Comparison of ENCODE assay signal across 17 cellular contexts in genomic region chr2:120740375-120740764, GRCh38. TPM values are rescaled to one million over a fixed set of nuclear protein-coding genes. Genes with fewer than 3 reads are reported as not detected.
A peak's percentile ranks its signal among the peaks of the same experiment; 100 is the strongest.
DNase-seq lines count a peak whose midpoint lies in the region; ATAC-seq, FAIRE-seq and TF ChIP-seq lines count a peak whose summit lies in the region.
"Had no signal": no experiment of that assay in that cellular context is flagged by ENCODE, and none has a peak within 500 bp of the region (broad histone marks: within the 10 kb centered on the region; RNA-seq: fewer than 3 reads in every experiment).

No MANE protein-coding gene starts in this region.

- H3K27ac ChIP-seq in A549 (peak overlapping the region; percentile 93 to 98), colonic mucosa (no peak overlapping the region), suprapubic skin (no peak overlapping the region)
- H3K27ac ChIP-seq: C4-2B had no signal

- H3K27me3 Mint-ChIP-seq in HFFc6 (ENCODE audit: insufficient read depth) (no peaks in the 10 kb centered on the region; the same call in 1 of the 2 replicates), mesothelial cell of epicardium (ENCODE audit: low read depth) (no peaks in the 10 kb centered on the region)

- H3K4me1 ChIP-seq in A549 (peaks cover 47% of the 10 kb centered on the region), colonic mucosa (no peaks in the 10 kb centered on the region), suprapubic skin (peaks cover 48% of the 10 kb centered on the region)

- TF ChIP-seq CTCF in A549 (IDR thresholded peaks at IDR 0.05) (no peak), HFFc6 (IDR thresholded peaks at IDR 0.05) (no peak), colonic mucosa (IDR thresholded peaks at IDR 0.05) (no peak), mesothelial cell of epicardium (IDR thresholded peaks at IDR 0.05; ENCODE audit: unreplicated experiment) (no peak), suprapubic skin (IDR thresholded peaks at IDR 0.05) (no peak), GM10248 (IDR thresholded peaks at IDR 0.05; ENCODE audit: control extremely low read depth, extremely low read depth, low read depth, missing control alignments) (no peak)

- intact Hi-C loops in colonic mucosa (cut with DNase I), result no loop called here

- H3K4me3 ChIP-seq in A549 (peak overlapping the region; percentile 49; the same call in 1 of the 3 replicates), colonic mucosa (no peak overlapping the region), suprapubic skin (no peak overlapping the region)

- H3K9me3 ChIP-seq in A549 (no peaks in the 10 kb centered on the region), colonic mucosa (no peaks in the 10 kb centered on the region), suprapubic skin (no peaks in the 10 kb centered on the region)
- H3K9me3 ChIP-seq: heart right ventricle had no signal

- no peak for DNase-seq in A549 (ENCODE audit: low read depth in 1 of 2, low spot score in 1 of 2)
- DNase-seq in HFFc6, result no peak
- DNase-seq in colonic mucosa, result peak; percentile 7
- DNase-seq in mesothelial cell of epicardium (ENCODE audit: low spot score in 2 of 2, unreplicated experiment in 2 of 2), result no peak
- no peak for DNase-seq in LoVo (ENCODE audit: low spot score)
- DNase-seq in suprapubic skin (ENCODE audit: low spot score in 2 of 2), result no peak
- no peak for DNase-seq in GM10248 (ENCODE audit: extremely low spot score)
- no peak for DNase-seq in islet precursor cell
- DNase-seq: activated CD4-positive, alpha-beta T cell treated with anti-CD3 and anti-CD28 coated beads for 48 hours; activated naive CD4-positive, alpha-beta T cell; heart right ventricle; kidney glomerular epithelial cell; NCI-H1092 had no signal

- H3K4me2 ChIP-seq in A549, result peak overlapping the region; percentile 99

- H3K36me3 ChIP-seq in colonic mucosa (no peaks in the 10 kb centered on the region), suprapubic skin (no peaks in the 10 kb centered on the region)
- H3K36me3 ChIP-seq: heart right ventricle had no signal

- peaks cover 43% of the 10 kb centered on the region for H3K27me3 ChIP-seq in colonic mucosa
- H3K27me3 ChIP-seq in suprapubic skin, result peaks cover 42% of the 10 kb centered on the region

- TF ChIP-seq POLR2A in A549 (IDR thresholded peaks at IDR 0.05; ENCODE audit: low read length), result no peak
- TF ChIP-seq POLR2A in suprapubic skin (IDR thresholded peaks at IDR 0.05), result no peak

- H3K27ac Mint-ChIP-seq in HFFc6 (peak overlapping the region; percentile 29), mesothelial cell of epicardium (peak overlapping the region; percentile 95)
- H3K27ac Mint-ChIP-seq: memory B cell; natural killer cell treated with Interleukin-12 subunit alpha and Interleukin-12 subunit beta and Interleukin-15 and Interleukin-18, amount 100 ng/mL, for 72 hours had no signal

- POLR2A ChIA-PET in A549 (lab: Yijun Ruan, JAX) (interaction anchor here (0.7 to 1.1 kb wide), 2 partner anchors 221 to 335 kb away, joined by 3 read pairs; no protein-coding TSS in a partner anchor), GM10248 (lab: Yijun Ruan, JAX) (no interaction called here)

- no peak for FAIRE-seq in A549 (lab: Jason Lieb, UNC)
- FAIRE-seq: G401.6 had no signal

- H3K4me3 Mint-ChIP-seq in HFFc6, result peak overlapping the region; percentile 86
- H3K4me3 Mint-ChIP-seq in mesothelial cell of epicardium, result peak overlapping the region; percentile 72
- H3K4me3 Mint-ChIP-seq: memory B cell; natural killer cell treated with Interleukin-12 subunit alpha and Interleukin-12 subunit beta and Interleukin-15 and Interleukin-18, amount 100 ng/mL, for 72 hours had no signal

- H3K9ac ChIP-seq in colonic mucosa (ENCODE audit: low read depth in 2 of 2, low read length in 2 of 2), result no peak overlapping the region

- no peak for TF ChIP-seq EP300 in A549 (IDR thresholded peaks at IDR 0.05)
- no peak for TF ChIP-seq EP300 in suprapubic skin (IDR thresholded peaks at IDR 0.05)

- H3K4me1 Mint-ChIP-seq in HFFc6 (ENCODE audit: low read depth) (peaks cover 71% of the 10 kb centered on the region), mesothelial cell of epicardium (peaks cover 53% of the 10 kb centered on the region)

- CTCF ChIA-PET in A549 (lab: Yijun Ruan, JAX), result interaction anchor here (0.7 kb wide), 2 partner anchors 45 to 1670 kb away, joined by 3 to 5 read pairs; no protein-coding TSS in a partner anchor
- CTCF ChIA-PET in GM10248 (lab: Yijun Ruan, JAX), result no interaction called here

- ATAC-seq in A549, result no peak
- ATAC-seq: natural killer cell treated with Interleukin-12 subunit alpha and Interleukin-12 subunit beta and Interleukin-15 and Interleukin-18, amount 100 ng/mL, for 72 hours had no signal

- no peak for TF ChIP-seq RAD21 in A549 (conservative IDR thresholded peaks at IDR 0.05 in 1 of 2, IDR thresholded peaks at IDR 0.05 in 1 of 2)

- 57% methylated on average over 8 of the region's 8 CpGs for WGBS in A549 (ENCODE audit: missing lambda C conversion rate)
- 75% methylated on average over 8 of the region's 8 CpGs for WGBS in suprapubic skin

- no peaks in the 10 kb centered on the region for H3K9me3 Mint-ChIP-seq in HFFc6
- no peaks in the 10 kb centered on the region for H3K9me3 Mint-ChIP-seq in mesothelial cell of epicardium
- H3K9me3 Mint-ChIP-seq: memory B cell; natural killer cell treated with Interleukin-12 subunit alpha and Interleukin-12 subunit beta and Interleukin-15 and Interleukin-18, amount 100 ng/mL, for 72 hours had no signal

- H3K36me3 Mint-ChIP-seq in HFFc6 (ENCODE audit: low read depth), result peaks cover 11% of the 10 kb centered on the region; the same call in 1 of the 2 replicates
- H3K36me3 Mint-ChIP-seq in mesothelial cell of epicardium, result no peaks in the 10 kb centered on the region
- H3K36me3 Mint-ChIP-seq: memory B cell; natural killer cell treated with Interleukin-12 subunit alpha and Interleukin-12 subunit beta and Interleukin-15 and Interleukin-18, amount 100 ng/mL, for 72 hours had no signal

TF ChIP-seq in A549, 52 proteins besides CTCF, POLR2A, EP300 and RAD21:
- TF ChIP-seq CBX2 (IDR thresholded peaks at IDR 0.05; ENCODE audit: borderline replicate concordance, low read depth) (no peak), CEBPB (IDR thresholded peaks at IDR 0.05) (no peak), HOXB5 (CRISPR knock-in tag; IDR thresholded peaks at IDR 0.05) (no peak), FOXS1 (CRISPR knock-in tag; IDR thresholded peaks at IDR 0.05) (no peak), E2F6 (IDR thresholded peaks at IDR 0.05; ENCODE audit: borderline replicate concordance, low read depth) (no peak), ZFP36 (IDR thresholded peaks at IDR 0.05; ENCODE audit: borderline replicate concordance, partially characterized antibody) (no peak)

RNA-seq across cellular contexts. Expression of gene GLI2, which starts 4.7 kb away (rescaled TPM):
- polyA plus RNA-seq in A549 (2011; rRNA removed), result 5.6 and 7.5 TPM in 2 replicates
- polyA plus RNA-seq in A549 (2012; cell fraction: cytosol; rRNA removed), result 15.5 and 20.2 TPM in 2 replicates
- 41.4 and 61.7 TPM in 2 replicates for polyA plus RNA-seq in A549 (2012; cell fraction: nucleus; rRNA removed)
- 10.3 to 12.5 TPM (median 10.4 TPM) in 3 replicates for polyA plus RNA-seq in A549 (2017; fragmentation: RNase III; extraction: RNeasy Plus Mini Kit Qiagen cat#74134 plus additional on column Dnase treatment)
- 5.7 and 9.4 TPM in 2 replicates for polyA minus RNA-seq in A549 (2011; rRNA and poly(A)+ RNA removed)
- 10 to 100 TPM; 40.2 to 46.1 (median 41.9) TPM for total RNA-seq in HFFc6 (2021; fragmentation: NEBNext Ultra II Directional; extraction: Animal tissue kit (Norgen Biotek cat#: 25700))
- 1 to 10 TPM; 1.3 to 2.0 TPM for total RNA-seq in colonic mucosa
- 65.3 to 67.0 TPM (median 65.6 TPM) in 3 replicates for total RNA-seq in mesothelial cell of epicardium
- 1 to 10 TPM; 1.9 to 7.9 (median 5.5) TPM for total RNA-seq in suprapubic skin

Comparison
In these comparisons a context has a peak if more than half of its experiments do, and no peak if none do; other contexts are left out.
1. H3K27ac ChIP-seq: peak in A549 (2 of 2); none in colonic mucosa (single experiment) and suprapubic skin (single experiment).